ENCODE assay signal across 8 cellular contexts in the genomic region with DNA sequence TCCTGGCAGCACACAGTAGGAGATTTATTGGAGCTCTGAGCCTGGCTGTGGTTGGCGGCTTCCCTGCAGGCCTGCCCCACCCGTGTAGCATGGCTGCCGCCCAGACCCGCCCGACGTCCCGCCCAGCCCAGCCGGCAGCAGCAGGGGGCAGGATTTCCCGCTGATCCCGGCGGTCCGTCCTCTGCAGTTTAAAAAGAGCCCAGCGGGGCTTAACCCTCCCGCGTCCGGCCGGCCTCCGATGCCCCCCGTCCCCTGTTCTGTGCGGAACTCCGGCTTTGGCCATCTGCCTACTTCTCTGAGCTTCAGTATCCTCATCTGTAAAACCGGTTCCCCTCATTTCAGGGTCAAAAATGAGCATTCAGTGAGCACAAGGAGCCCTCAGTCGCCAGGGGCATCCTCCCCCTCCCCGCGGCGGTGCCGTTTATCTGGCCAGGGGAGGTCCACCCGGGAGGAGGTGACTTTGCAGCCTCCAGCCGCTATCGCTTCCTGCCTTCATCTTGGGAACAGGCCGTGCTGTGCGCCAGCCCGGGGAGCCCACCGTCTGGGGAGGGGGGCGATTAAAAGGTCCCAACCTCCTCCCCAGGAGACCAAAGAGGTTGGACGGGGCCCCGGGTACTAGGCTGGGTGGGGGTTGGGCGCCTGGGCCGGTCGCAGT. TPM values are rescaled to one million over a fixed set of nuclear protein-coding genes. Genes with fewer than 3 reads are reported as not detected.
A peak's percentile ranks its signal among the peaks of the same experiment; 100 is the strongest.
DNase-seq lines count a peak whose midpoint lies in the region; ATAC-seq and TF ChIP-seq lines count a peak whose summit lies in the region.

A gene (plus strand): TSS at position 476 of the 655 bp plus-strand sequence. CDS start 1,456 bp downstream, outside the sequence.

- H3K4me3 ChIP-seq in heart right ventricle (peak within 1 kb of the TSS; percentile 70 to 98 (median 94)), ovary (peak within 1 kb of the TSS; percentile 80)

- WGBS in heart right ventricle, 2 donors: 0 to 1% methylated on average over 40 of the region's 40 CpGs
- 0 to 1% (median 1%) methylated on average over 36 to 40 of the region's 40 CpGs for WGBS in ovary, 3 donors

- TF ChIP-seq EP300 in ovary (IDR thresholded peaks at IDR 0.05): no peak

- in situ Hi-C loops in Caki2 (cut with HindIII; ENCODE audit: low pct_unique_long_range_greater_than_20kb, low sequenced_read_pairs): no loop called here

- TF ChIP-seq CTCF in heart right ventricle (IDR thresholded peaks at IDR 0.05): peak; percentile 59 to 90 (median 78)
- peak; percentile 39 to 70 (median 59) for TF ChIP-seq CTCF in ovary (IDR thresholded peaks at IDR 0.05)

- peak; percentile 65 to 82 (median 77) for ATAC-seq in heart right ventricle
- ATAC-seq in GM18502 (IDR thresholded peaks at IDR 0.05; ENCODE audit: poor library complexity, unreplicated experiment): no peak
- ATAC-seq in HG02884 (IDR thresholded peaks at IDR 0.05; ENCODE audit: unreplicated experiment): no peak

- no peaks in the 10 kb centered on the region for H3K27me3 ChIP-seq in heart right ventricle
- H3K27me3 ChIP-seq in ovary: no peaks in the 10 kb centered on the region

- H3K4me1 ChIP-seq in heart right ventricle: peaks cover 36 to 67% (median 54%) of the 10 kb centered on the region in 9 donors
- H3K4me1 ChIP-seq in ovary (ENCODE audit: insufficient read depth): peaks cover 17% of the 10 kb centered on the region

- no peaks in the 10 kb centered on the region for H3K9me3 ChIP-seq in heart right ventricle
- no peaks in the 10 kb centered on the region for H3K9me3 ChIP-seq in ovary

- DNase-seq in Caki2 (ENCODE audit: low read depth) (peak; percentile 82), HS-5 (ENCODE audit: low read depth) (peak; percentile 31), RPMI7951 (ENCODE audit: low read depth) (peak; percentile 80), heart right ventricle (peak; percentile 89 to 90), ovary (peak; percentile 78 to 90 (median 84))

- peak; percentile 11 for TF ChIP-seq POLR2A in ovary (IDR thresholded peaks at IDR 0.05)

- peak within 1 kb of the TSS; percentile 62 for H3K27ac ChIP-seq in angular gyrus (ENCODE audit: low read depth, low read length)
- H3K27ac ChIP-seq in heart right ventricle: peak within 1 kb of the TSS; percentile 90 to 98 (median 94)
- H3K27ac ChIP-seq in ovary: peak within 1 kb of the TSS; percentile 46 to 75

- intact Hi-C loops in heart right ventricle (cut with DNase I): loop anchor here in 6 of 10 donors (1.0 to 5.0 kb wide), 6 partner anchors 36 to 53 kb away; a partner anchor contains a TSS
- intact Hi-C loops in ovary (cut with DNase I): no loop called here

- peaks cover 0 to 7% (median 0%) of the 10 kb centered on the region in 9 donors for H3K36me3 ChIP-seq in heart right ventricle
- no peaks in the 10 kb centered on the region for H3K36me3 ChIP-seq in ovary

RNA-seq across cellular contexts. Expression of the gene that starts here (rescaled TPM):
- total RNA-seq in Caki2 (2014; rRNA removed; shearing (Covaris generic); ENCODE audit: low replicate concordance): 18.5 and 20.8 TPM in 2 replicates
- 10.9 and 17.1 TPM in 2 replicates for total RNA-seq in RPMI7951 (2014; rRNA removed; shearing (Covaris generic))
- total RNA-seq in heart right ventricle (10 to 100 TPM; 10.9 to 35.4 (median 13.6) TPM), ovary (10 to 100 TPM in 4 of 7 donors, 1 to 10 TPM in 3; 6.2 to 21.0 (median 12.5) TPM)
- polyA plus RNA-seq in heart right ventricle (10 to 100 TPM; 29.6 to 45.0 TPM), ovary (1 to 10 TPM; 2.1 to 9.8 TPM)

Comparison
In these comparisons a context has a peak if more than half of its experiments do, and no peak if none do; other contexts are left out.
1. DNase-seq: peak in every context shown above with its lines; median percentile 90 in heart right ventricle; 84 in ovary; 82 in Caki2; 80 in RPMI7951; 31 in HS-5.
2. ATAC-seq: peak in heart right ventricle (8 of 8); none in GM18502 (single experiment) and HG02884 (single experiment).
3. intact Hi-C loops: an anchor here in heart right ventricle (1.0 to 5.0 kb wide); none called in ovary.
4. Peak in every context shown above with its lines, with median percentiles within 50 percentile points of each other: H3K27ac ChIP-seq.